ENCODE assay signal across 8 cellular contexts in the genomic region with DNA sequence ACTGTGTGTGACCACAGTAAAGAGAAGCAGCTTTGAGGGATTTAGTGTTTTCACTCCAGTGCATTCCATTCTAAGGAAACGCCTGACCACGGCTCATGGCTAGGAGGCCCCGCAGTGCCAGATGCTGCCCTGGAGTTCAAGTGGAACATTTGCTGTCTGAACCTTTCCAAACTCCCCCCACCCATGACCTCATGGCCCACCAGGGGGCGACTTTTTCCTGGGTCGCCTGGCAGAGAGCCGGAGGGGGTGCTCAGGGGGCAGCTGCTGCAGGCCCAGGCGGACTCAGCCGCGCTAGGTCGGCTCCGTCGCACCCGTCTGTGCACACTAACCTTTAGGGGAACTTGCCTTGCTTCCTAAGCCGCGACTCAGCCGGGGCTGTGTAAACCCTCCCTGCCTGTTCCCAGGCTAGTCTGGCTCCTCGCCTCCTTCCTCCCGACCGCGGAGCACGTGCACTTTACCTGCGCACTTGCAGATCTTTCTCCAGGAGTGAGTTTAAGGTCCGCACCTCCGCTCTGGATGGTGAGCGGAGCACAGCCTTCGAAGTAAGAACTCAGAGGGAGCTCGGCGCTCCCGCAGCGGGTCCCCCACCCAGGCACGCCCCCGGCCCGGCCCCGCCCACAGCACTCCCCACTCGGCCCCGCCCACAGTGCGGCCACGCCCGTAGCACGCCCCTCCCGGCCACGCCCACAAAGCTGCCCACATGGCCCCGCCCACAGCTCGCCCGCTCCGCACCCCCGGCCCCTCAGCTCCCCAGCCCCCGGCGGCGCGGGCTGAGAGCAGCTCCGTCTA. TPM values are rescaled to one million over a fixed set of nuclear protein-coding genes. Genes with fewer than 3 reads are reported as not detected.
DNase-seq lines count a peak whose midpoint lies in the region; ATAC-seq and TF ChIP-seq lines count a peak whose summit lies in the region.

A gene (minus strand): TSS at position 550 of the 789 bp plus-strand sequence. CDS start 17,441 bp downstream, outside the sequence.

- H3K4me3 Mint-ChIP-seq in activated T-helper 1 cell treated with anti-CD3 and anti-CD28 coated beads, Interleukin-12 subunit alpha, Interleukin-12 subunit beta, Interleukin-2, Interleukin-4 antibody, amounts not matched to agents 30 ng/mL and 10 ng/mL and 1 ng/mL, durations not matched to agents 14 hours and 24 hours and 36 hours = no peak within 1 kb of the TSS

- H3K27ac Mint-ChIP-seq in activated T-helper 1 cell treated with anti-CD3 and anti-CD28 coated beads, Interleukin-12 subunit alpha, Interleukin-12 subunit beta, Interleukin-2, Interleukin-4 antibody, amounts not matched to agents 30 ng/mL and 10 ng/mL and 1 ng/mL, durations not matched to agents 14 hours and 24 hours and 36 hours = no peak within 1 kb of the TSS

- 30% methylated on average over 2 of the region's 52 CpGs; no CpG with 5 or more reads in 1 of the 2 donors for WGBS in gastroesophageal sphincter (ENCODE audit: low coverage in 1 of 2), 2 donors
- 5 to 7% (median 7%) methylated on average over 46 to 52 of the region's 52 CpGs for WGBS in psoas muscle, 3 donors

- TF ChIP-seq CTCF in gastroesophageal sphincter (IDR thresholded peaks at IDR 0.05) (peak in 1 of 4 experiments; percentile 21), psoas muscle (IDR thresholded peaks at IDR 0.05) (no peak)

- H3K27ac ChIP-seq in gastroesophageal sphincter = peak within 1 kb of the TSS in 2 of 4 donors; percentile 24
- no peak within 1 kb of the TSS for H3K27ac ChIP-seq in psoas muscle

- H3K4me1 Mint-ChIP-seq in activated T-helper 1 cell treated with anti-CD3 and anti-CD28 coated beads, Interleukin-12 subunit alpha, Interleukin-12 subunit beta, Interleukin-2, Interleukin-4 antibody, amounts not matched to agents 30 ng/mL and 10 ng/mL and 1 ng/mL, durations not matched to agents 14 hours and 24 hours and 36 hours (ENCODE audit: low read depth) = peaks cover 32% of the 10 kb centered on the region

- no peaks in the 10 kb centered on the region for H3K9me3 Mint-ChIP-seq in activated T-helper 1 cell treated with anti-CD3 and anti-CD28 coated beads, Interleukin-12 subunit alpha, Interleukin-12 subunit beta, Interleukin-2, Interleukin-4 antibody, amounts not matched to agents 30 ng/mL and 10 ng/mL and 1 ng/mL, durations not matched to agents 14 hours and 24 hours and 36 hours

- DNase-seq in NCI-H82 treated with DMSO at 0.1 percent for 48 hours (lab: John Stamatoyannopoulos, UW; ENCODE audit: unreplicated experiment) (peak; percentile 69), psoas muscle (peak; percentile 55 to 77), pons (ENCODE audit: low spot score) (no peak)
- peak; percentile 40 for DNase-seq in activated T-helper 1 cell treated with anti-CD3 and anti-CD28 coated beads, Interleukin-12 subunit alpha, Interleukin-12 subunit beta, Interleukin-2, Interleukin-4 antibody, amounts not matched to agents 30 ng/mL and 10 ng/mL and 1 ng/mL, durations not matched to agents 14 hours and 24 hours and 36 hours (ENCODE audit: low spot score)

- H3K9me3 ChIP-seq in gastroesophageal sphincter = no peaks in the 10 kb centered on the region
- no peaks in the 10 kb centered on the region for H3K9me3 ChIP-seq in psoas muscle

- H3K36me3 ChIP-seq in gastroesophageal sphincter = no peaks in the 10 kb centered on the region
- no peaks in the 10 kb centered on the region for H3K36me3 ChIP-seq in psoas muscle (ENCODE audit: insufficient read depth in 1 of 2, low read depth in 1 of 2)

- H3K4me3 ChIP-seq in gastroesophageal sphincter (peak within 1 kb of the TSS in 1 of 2 donors; percentile 39), psoas muscle (peak within 1 kb of the TSS; percentile 50)

- H3K4me1 ChIP-seq in gastroesophageal sphincter = peaks cover 0 to 56% (median 14%) of the 10 kb centered on the region in 3 donors
- peaks cover 12% of the 10 kb centered on the region for H3K4me1 ChIP-seq in psoas muscle

- peak; percentile 21 for ATAC-seq in GM18502 (IDR thresholded peaks at IDR 0.05; ENCODE audit: poor library complexity, unreplicated experiment)
- peak; percentile 16 for ATAC-seq in gastroesophageal sphincter
- peak in 3 of 4 donors; percentile 43 to 54 (median 51) for ATAC-seq in psoas muscle
- no peak for ATAC-seq in HG03196 (IDR thresholded peaks at IDR 0.05; ENCODE audit: unreplicated experiment)
- ATAC-seq in GM21786 (IDR thresholded peaks at IDR 0.05; ENCODE audit: unreplicated experiment) = no peak

- intact Hi-C loops in activated T-helper 1 cell treated with anti-CD3 and anti-CD28 coated beads, Interleukin-12 subunit alpha, Interleukin-12 subunit beta, Interleukin-2, Interleukin-4 antibody, amounts not matched to agents 30 ng/mL and 10 ng/mL and 1 ng/mL, durations not matched to agents 14 hours and 24 hours and 36 hours (cut with micrococcal nuclease) = no loop called here
- intact Hi-C loops in psoas muscle (cut with DNase I) = no loop called here

- H3K27me3 Mint-ChIP-seq in activated T-helper 1 cell treated with anti-CD3 and anti-CD28 coated beads, Interleukin-12 subunit alpha, Interleukin-12 subunit beta, Interleukin-2, Interleukin-4 antibody, amounts not matched to agents 30 ng/mL and 10 ng/mL and 1 ng/mL, durations not matched to agents 14 hours and 24 hours and 36 hours (ENCODE audit: insufficient read depth) = peaks cover 47% of the 10 kb centered on the region

- no peak for TF ChIP-seq EP300 in gastroesophageal sphincter (IDR thresholded peaks at IDR 0.05)

- TF ChIP-seq POLR2A in gastroesophageal sphincter (IDR thresholded peaks at IDR 0.05) = no peak

- H3K36me3 Mint-ChIP-seq in activated T-helper 1 cell treated with anti-CD3 and anti-CD28 coated beads, Interleukin-12 subunit alpha, Interleukin-12 subunit beta, Interleukin-2, Interleukin-4 antibody, amounts not matched to agents 30 ng/mL and 10 ng/mL and 1 ng/mL, durations not matched to agents 14 hours and 24 hours and 36 hours (ENCODE audit: low read depth) = peaks cover 3% of the 10 kb centered on the region

- peaks cover 74% of the 10 kb centered on the region for H3K27me3 ChIP-seq in gastroesophageal sphincter
- peaks cover 0 to 83% (median 15%) of the 10 kb centered on the region in 3 donors for H3K27me3 ChIP-seq in psoas muscle (ENCODE audit: insufficient read depth in 3 of 3, low read length in 2 of 3)

RNA-seq across cellular contexts. Expression of the gene that starts here (rescaled TPM):
- total RNA-seq in activated T-helper 1 cell treated with anti-CD3 and anti-CD28 coated beads, Interleukin-12 subunit alpha, Interleukin-12 subunit beta, Interleukin-2, Interleukin-4 antibody, amounts not matched to agents 30 ng/mL and 10 ng/mL and 1 ng/mL, durations not matched to agents 14 hours and 24 hours and 36 hours = not detected in 2 replicates
- total RNA-seq in gastroesophageal sphincter (1 to 10 TPM in 2 of 4 donors, under 1 TPM in 1, not detected in 1; 0.40 to 2.0 (median 1.1) TPM), psoas muscle (under 1 TPM in 3 of 4 donors, not detected in 1; 0.17 to 0.52 (median 0.17) TPM)
- polyA plus RNA-seq in psoas muscle = under 1 TPM in 2 of 3 donors, not detected in 1; 0.03 to 0.04 TPM

Comparison
In these comparisons a context has a peak if more than half of its experiments do, and no peak if none do; other contexts are left out.
1. Peak in DNase-seq in activated T-helper 1 cell treated with anti-CD3 and anti-CD28 coated beads, Interleukin-12 subunit alpha, Interleukin-12 subunit beta, Interleukin-2, Interleukin-4 antibody, amounts not matched to agents 30 ng/mL and 10 ng/mL and 1 ng/mL, durations not matched to agents 14 hours and 24 hours and 36 hours; RNA of the gene not detected or under 1 TPM.
2. Peak in DNase-seq, ATAC-seq and H3K4me3 ChIP-seq in psoas muscle; RNA of the gene not detected or under 1 TPM.
3. ATAC-seq: peak in GM18502 (single experiment) and gastroesophageal sphincter (single experiment); none in HG03196 (single experiment) and GM21786 (single experiment).